9 cellular contexts compared by ENCODE assay signal in genomic region chr4:47484169-47484568, GRCh38.
DNase-seq lines count a peak whose midpoint lies in the region; ATAC-seq, FAIRE-seq and TF ChIP-seq lines count a peak whose summit lies in the region.
"Had no signal": no experiment of that assay in that cellular context is flagged by ENCODE, and none has a peak within 500 bp of the region (broad histone marks: within the 10 kb centered on the region; RNA-seq: fewer than 3 reads in every experiment).

No MANE protein-coding gene starts in this region.

- DNase-seq in central memory CD8-positive, alpha-beta T cell (ENCODE audit: low spot score in 2 of 2): no peak
- DNase-seq in NCI-H128 (lab: John Stamatoyannopoulos, UW; ENCODE audit: unreplicated experiment) (no peak), D721Med (ENCODE audit: insufficient read length, low spot score) (no peak), SW480 (ENCODE audit: low spot score) (no peak), NCI-H748 (lab: John Stamatoyannopoulos, UW; ENCODE audit: unreplicated experiment) (no peak)
- DNase-seq: small intestine had no signal

- no peak overlapping the region for H3K4me3 ChIP-seq in skin epidermis

- H3K36me3 Mint-ChIP-seq in central memory CD8-positive, alpha-beta T cell (ENCODE audit: insufficient read depth): peaks cover 9% of the 10 kb centered on the region

- H3K27me3 Mint-ChIP-seq in central memory CD8-positive, alpha-beta T cell: no peaks in the 10 kb centered on the region

- peak overlapping the region in 20 of 21 experiments; percentile 74 to 94 (median 88) for H3K27ac ChIP-seq in skin epidermis

- peak overlapping the region; percentile 92 for H3K4me3 Mint-ChIP-seq in central memory CD8-positive, alpha-beta T cell

- no peak for FAIRE-seq in D721Med (lab: Jason Lieb, UNC)
- FAIRE-seq: small intestine had no signal

- peaks cover 29% of the 10 kb centered on the region for H3K4me1 Mint-ChIP-seq in central memory CD8-positive, alpha-beta T cell

- TF ChIP-seq CTCF in D721Med (IDR thresholded peaks at IDR 0.05; ENCODE audit: insufficient read depth, missing control alignments): no peak

- peak overlapping the region; percentile 91 for H3K27ac Mint-ChIP-seq in central memory CD8-positive, alpha-beta T cell (ENCODE audit: low read depth)

- no peaks in the 10 kb centered on the region for H3K9me3 Mint-ChIP-seq in central memory CD8-positive, alpha-beta T cell

- ATAC-seq in GM19452 (IDR thresholded peaks at IDR 0.05; ENCODE audit: unreplicated experiment): peak; percentile 29
- ATAC-seq in HG03432 (IDR thresholded peaks at IDR 0.05; ENCODE audit: unreplicated experiment): peak; percentile 18
- no peak for ATAC-seq in central memory CD8-positive, alpha-beta T cell (replicated peaks; ENCODE audit: extremely low read depth, poor library complexity, severe bottlenecking)
